In the genomic region with DNA sequence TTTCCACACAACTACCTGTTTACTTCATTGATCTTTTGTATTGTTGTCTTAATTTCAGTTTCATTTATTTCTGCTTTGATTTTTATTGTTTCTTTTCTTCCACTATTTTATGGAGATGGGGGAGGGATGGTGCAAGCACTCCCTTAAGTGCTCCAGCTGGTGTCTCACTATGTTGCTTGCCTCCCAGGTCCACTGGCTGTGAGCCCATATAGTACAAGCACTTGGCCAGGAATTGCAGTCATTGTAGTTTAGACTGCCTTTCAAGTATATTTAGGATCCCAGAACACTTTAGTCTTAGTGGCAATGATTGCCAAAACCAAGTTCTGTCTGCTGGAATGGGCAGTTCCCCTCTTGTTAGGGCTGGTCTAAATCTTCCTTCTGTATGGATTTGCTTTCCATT, we compare ENCODE assay signal across 19 cellular contexts. TPM values are rescaled to one million over a fixed set of nuclear protein-coding genes. Genes with fewer than 3 reads are reported as not detected.
DNase-seq lines count a peak whose midpoint lies in the region; ATAC-seq and TF ChIP-seq lines count a peak whose summit lies in the region.
"Had no signal": no experiment of that assay in that cellular context is flagged by ENCODE, and none has a peak within 500 bp of the region (broad histone marks: within the 10 kb centered on the region; RNA-seq: fewer than 3 reads in every experiment).

No MANE protein-coding gene starts in this region.

- no peak overlapping the region for H3K4me3 Mint-ChIP-seq in glutamatergic neuron (ENCODE audit: unreplicated experiment)
- H3K4me3 Mint-ChIP-seq: CD4-positive, alpha-beta T cell; IgD-negative memory B cell had no signal

- peaks cover 3% of the 10 kb centered on the region for H3K27me3 Mint-ChIP-seq in glutamatergic neuron (ENCODE audit: unreplicated experiment)
- H3K27me3 Mint-ChIP-seq: CD4-positive, alpha-beta T cell; IgD-negative memory B cell had no signal

- DNase-seq in NCI-H2029 treated with DMSO at 0.1 percent for 48 hours (lab: John Stamatoyannopoulos, UW) (peak; percentile 5), NCI-H2029 (lab: John Stamatoyannopoulos, UW) (no peak), AG10803 (ENCODE audit: low read depth) (peak; percentile 15), astrocyte of the spinal cord (ENCODE audit: low read depth, low spot score) (peak; percentile 42), fibroblast of pulmonary artery (ENCODE audit: low read depth) (peak; percentile 50), glutamatergic neuron (no peak)
- no peak for DNase-seq in activated naive CD4-positive, alpha-beta T cell (lab: John Stamatoyannopoulos, UW)
- DNase-seq: CD4-positive, alpha-beta T cell; GOT3; Karpas-422; NCI-H1092; NCI-H1694; NCI-H69; NK-92 treated with Interleukin-12 subunit alpha and Interleukin-12 subunit beta, amount 100 ng/mL, for 24 hours; SHP77 had no signal

- in situ Hi-C loops in astrocyte of the spinal cord (cut with HindIII; ENCODE audit: low sequenced_read_pairs): no loop called here

- TF ChIP-seq CTCF in AG10803 (conservative IDR thresholded peaks at IDR 0.05; ENCODE audit: low read length): no peak
- no peak for TF ChIP-seq CTCF in astrocyte of the spinal cord (IDR thresholded peaks at IDR 0.05; ENCODE audit: low read depth, low read length)
- no peak for TF ChIP-seq CTCF in fibroblast of pulmonary artery (IDR thresholded peaks at IDR 0.05; ENCODE audit: low read length, missing control alignments)
- TF ChIP-seq CTCF in glutamatergic neuron (IDR thresholded peaks at IDR 0.05; ENCODE audit: partially characterized antibody, unreplicated experiment): no peak

- ATAC-seq in GM21447 (IDR thresholded peaks at IDR 0.05; ENCODE audit: unreplicated experiment): no peak
- ATAC-seq: HCT116 had no signal

- H3K9me3 Mint-ChIP-seq in glutamatergic neuron (ENCODE audit: unreplicated experiment): no peaks in the 10 kb centered on the region

- peaks cover 4% of the 10 kb centered on the region for H3K36me3 Mint-ChIP-seq in glutamatergic neuron (ENCODE audit: unreplicated experiment)

- H3K4me1 Mint-ChIP-seq in glutamatergic neuron (ENCODE audit: low read depth, unreplicated experiment): no peaks in the 10 kb centered on the region
- H3K4me1 Mint-ChIP-seq: IgD-negative memory B cell had no signal

- H3K27ac Mint-ChIP-seq in glutamatergic neuron (ENCODE audit: unreplicated experiment): no peak overlapping the region
- H3K27ac Mint-ChIP-seq: CD4-positive, alpha-beta T cell; IgD-negative memory B cell had no signal

- no peak overlapping the region for H3K4me3 ChIP-seq in AG10803 (ENCODE audit: low read length)
- no peak overlapping the region for H3K4me3 ChIP-seq in astrocyte of the spinal cord (ENCODE audit: low read depth, low read length)
- H3K4me3 ChIP-seq in fibroblast of pulmonary artery (replicated peaks; ENCODE audit: low read depth, low read length): no peak overlapping the region
- H3K4me3 ChIP-seq: SK-N-MC had no signal

RNA-seq across cellular contexts. Expression of a gene that starts 34.9 kb away (rescaled TPM):
- 10.5 TPM for total RNA-seq in glutamatergic neuron (ENCODE audit: unreplicated experiment)

Comparison
In these comparisons a context has a peak if more than half of its experiments do, and no peak if none do; other contexts are left out.
1. DNase-seq: peak in NCI-H2029 treated with DMSO at 0.1 percent for 48 hours (single experiment), AG10803 (single experiment), astrocyte of the spinal cord (single experiment) and fibroblast of pulmonary artery (single experiment); none in NCI-H2029 (single experiment), glutamatergic neuron (single experiment) and activated naive CD4-positive, alpha-beta T cell (0 of 4).